ENCODE assay signal across 1 cellular context in the genomic region with DNA sequence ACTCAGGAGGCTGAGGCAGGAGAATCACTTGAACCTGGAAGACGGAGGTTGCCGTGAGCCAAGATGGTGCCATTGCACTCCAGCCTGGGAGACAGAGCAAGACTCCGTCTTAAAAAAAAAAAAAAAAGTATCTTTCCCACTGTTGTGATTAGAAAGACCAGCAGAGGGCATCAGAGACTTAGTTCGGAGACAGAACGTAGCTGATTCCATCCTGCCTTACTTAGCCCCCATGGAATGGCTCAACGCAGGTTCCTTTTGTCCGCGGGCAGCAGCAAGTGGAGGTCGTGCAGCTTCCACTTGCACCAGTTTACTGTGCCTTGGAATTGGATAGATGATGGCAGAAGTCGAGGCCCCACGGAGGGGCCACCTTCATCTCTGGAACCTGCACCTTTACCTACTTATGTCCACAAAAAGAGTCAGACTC.
A peak's percentile ranks its signal among the peaks of the same experiment; 100 is the strongest.
TF ChIP-seq lines count a peak whose summit lies in the region.

No MANE protein-coding gene starts in this region.

TF ChIP-seq in K562, 482 proteins besides CTCF, POLR2A, EP300 and RAD21 (continues in another document):
- TF ChIP-seq ZNF592 (IDR thresholded peaks at IDR 0.05), result no peak
- TF ChIP-seq PHTF2 (CRISPR knock-in tag; IDR thresholded peaks at IDR 0.05), result no peak
- no peak for TF ChIP-seq FOXJ3 (CRISPR knock-in tag; IDR thresholded peaks at IDR 0.05)
- no peak for TF ChIP-seq HMG20B (CRISPR knock-in tag; IDR thresholded peaks at IDR 0.05)
- TF ChIP-seq ZNF398 (CRISPR knock-in tag; IDR thresholded peaks at IDR 0.05), result no peak
- TF ChIP-seq OTX1 (CRISPR knock-in tag; IDR thresholded peaks at IDR 0.05), result 0 out of 2 replicates have a peak, but pooled peaks have one; percentile 70
- no peak for TF ChIP-seq NR2C2 (CRISPR knock-in tag; IDR thresholded peaks at IDR 0.05)
- no peak for TF ChIP-seq NR2C2 (tag; IDR thresholded peaks at IDR 0.05)
- no peak for TF ChIP-seq GATAD2A (IDR thresholded peaks at IDR 0.05)
- TF ChIP-seq, protein P1, sequence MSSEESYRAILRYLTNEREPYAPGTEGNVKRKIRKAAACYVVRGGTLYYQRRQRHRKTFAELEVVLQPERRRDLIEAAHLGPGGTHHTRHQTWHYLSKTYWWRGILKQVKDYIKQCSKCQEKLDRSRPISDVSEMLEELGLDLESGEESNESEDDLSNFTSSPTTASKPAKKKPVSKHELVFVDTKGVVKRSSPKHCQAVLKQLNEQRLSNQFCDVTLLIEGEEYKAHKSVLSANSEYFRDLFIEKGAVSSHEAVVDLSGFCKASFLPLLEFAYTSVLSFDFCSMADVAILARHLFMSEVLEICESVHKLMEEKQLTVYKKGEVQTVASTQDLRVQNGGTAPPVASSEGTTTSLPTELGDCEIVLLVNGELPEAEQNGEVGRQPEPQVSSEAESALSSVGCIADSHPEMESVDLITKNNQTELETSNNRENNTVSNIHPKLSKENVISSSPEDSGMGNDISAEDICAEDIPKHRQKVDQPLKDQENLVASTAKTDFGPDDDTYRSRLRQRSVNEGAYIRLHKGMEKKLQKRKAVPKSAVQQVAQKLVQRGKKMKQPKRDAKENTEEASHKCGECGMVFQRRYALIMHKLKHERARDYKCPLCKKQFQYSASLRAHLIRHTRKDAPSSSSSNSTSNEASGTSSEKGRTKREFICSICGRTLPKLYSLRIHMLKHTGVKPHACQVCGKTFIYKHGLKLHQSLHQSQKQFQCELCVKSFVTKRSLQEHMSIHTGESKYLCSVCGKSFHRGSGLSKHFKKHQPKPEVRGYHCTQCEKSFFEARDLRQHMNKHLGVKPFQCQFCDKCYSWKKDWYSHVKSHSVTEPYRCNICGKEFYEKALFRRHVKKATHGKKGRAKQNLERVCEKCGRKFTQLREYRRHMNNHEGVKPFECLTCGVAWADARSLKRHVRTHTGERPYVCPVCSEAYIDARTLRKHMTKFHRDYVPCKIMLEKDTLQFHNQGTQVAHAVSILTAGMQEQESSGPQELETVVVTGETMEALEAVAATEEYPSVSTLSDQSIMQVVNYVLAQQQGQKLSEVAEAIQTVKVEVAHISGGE (CRISPR knock-in tag; IDR thresholded peaks at IDR 0.05), result no peak
- TF ChIP-seq, protein P2, sequence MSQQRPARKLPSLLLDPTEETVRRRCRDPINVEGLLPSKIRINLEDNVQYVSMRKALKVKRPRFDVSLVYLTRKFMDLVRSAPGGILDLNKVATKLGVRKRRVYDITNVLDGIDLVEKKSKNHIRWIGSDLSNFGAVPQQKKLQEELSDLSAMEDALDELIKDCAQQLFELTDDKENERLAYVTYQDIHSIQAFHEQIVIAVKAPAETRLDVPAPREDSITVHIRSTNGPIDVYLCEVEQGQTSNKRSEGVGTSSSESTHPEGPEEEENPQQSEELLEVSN (IDR thresholded peaks at IDR 0.05; ENCODE audit: borderline replicate concordance in 1 of 2, extremely low read depth in 1 of 2, insufficient read depth in 1 of 2, insufficient read length in 1 of 2, low read depth in 1 of 2, low read length in 1 of 2, poor library complexity in 1 of 2, severe bottlenecking in 1 of 2), result no peak
- no peak for TF ChIP-seq LEF1 (IDR thresholded peaks at IDR 0.05)
- no peak for TF ChIP-seq ZNF507 (tag; conservative IDR thresholded peaks at IDR 0.05)
- TF ChIP-seq RNF2 (IDR thresholded peaks at IDR 0.05), result no peak
- TF ChIP-seq, protein P3, sequence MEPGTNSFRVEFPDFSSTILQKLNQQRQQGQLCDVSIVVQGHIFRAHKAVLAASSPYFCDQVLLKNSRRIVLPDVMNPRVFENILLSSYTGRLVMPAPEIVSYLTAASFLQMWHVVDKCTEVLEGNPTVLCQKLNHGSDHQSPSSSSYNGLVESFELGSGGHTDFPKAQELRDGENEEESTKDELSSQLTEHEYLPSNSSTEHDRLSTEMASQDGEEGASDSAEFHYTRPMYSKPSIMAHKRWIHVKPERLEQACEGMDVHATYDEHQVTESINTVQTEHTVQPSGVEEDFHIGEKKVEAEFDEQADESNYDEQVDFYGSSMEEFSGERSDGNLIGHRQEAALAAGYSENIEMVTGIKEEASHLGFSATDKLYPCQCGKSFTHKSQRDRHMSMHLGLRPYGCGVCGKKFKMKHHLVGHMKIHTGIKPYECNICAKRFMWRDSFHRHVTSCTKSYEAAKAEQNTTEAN (CRISPR knock-in tag; IDR thresholded peaks at IDR 0.05), result no peak
- no peak for TF ChIP-seq NR1H2 (CRISPR knock-in tag; IDR thresholded peaks at IDR 0.05)
- peak in 1 of 2 experiments; percentile 59; a peak in 1 of 3 replicates for TF ChIP-seq CBX3 (IDR thresholded peaks at IDR 0.05; ENCODE audit: borderline replicate concordance in 1 of 2, low read length in 2 of 2)
- no peak for TF ChIP-seq TBP (optimal IDR thresholded peaks at IDR 0.05; ENCODE audit: low read depth, low read length)
- no peak for TF ChIP-seq NFRKB (IDR thresholded peaks at IDR 0.05; ENCODE audit: low read depth)
- no peak for TF ChIP-seq RHOXF2B (CRISPR knock-in tag; conservative IDR thresholded peaks at IDR 0.05)
- peak; percentile 59; the same call in 1 of the 2 replicates for TF ChIP-seq CC2D1A (IDR thresholded peaks at IDR 0.05)
- TF ChIP-seq ZNF518B (CRISPR knock-in tag; IDR thresholded peaks at IDR 0.05), result no peak
- TF ChIP-seq PYGO2 (tag; IDR thresholded peaks at IDR 0.05), result no peak
- 0 out of 2 replicates have a peak, but pooled peaks have one; percentile 4 for TF ChIP-seq TEAD4 (IDR thresholded peaks at IDR 0.05; ENCODE audit: low read length)
- no peak for TF ChIP-seq TEAD4 (CRISPR knock-in tag; IDR thresholded peaks at IDR 0.05; ENCODE audit: borderline replicate concordance)
- no peak for TF ChIP-seq SAFB2 (IDR thresholded peaks at IDR 0.05; ENCODE audit: borderline replicate concordance, low read depth, low read length, severe bottlenecking)
- TF ChIP-seq CBFA2T3 (IDR thresholded peaks at IDR 0.05), result no peak
- TF ChIP-seq, protein P4, sequence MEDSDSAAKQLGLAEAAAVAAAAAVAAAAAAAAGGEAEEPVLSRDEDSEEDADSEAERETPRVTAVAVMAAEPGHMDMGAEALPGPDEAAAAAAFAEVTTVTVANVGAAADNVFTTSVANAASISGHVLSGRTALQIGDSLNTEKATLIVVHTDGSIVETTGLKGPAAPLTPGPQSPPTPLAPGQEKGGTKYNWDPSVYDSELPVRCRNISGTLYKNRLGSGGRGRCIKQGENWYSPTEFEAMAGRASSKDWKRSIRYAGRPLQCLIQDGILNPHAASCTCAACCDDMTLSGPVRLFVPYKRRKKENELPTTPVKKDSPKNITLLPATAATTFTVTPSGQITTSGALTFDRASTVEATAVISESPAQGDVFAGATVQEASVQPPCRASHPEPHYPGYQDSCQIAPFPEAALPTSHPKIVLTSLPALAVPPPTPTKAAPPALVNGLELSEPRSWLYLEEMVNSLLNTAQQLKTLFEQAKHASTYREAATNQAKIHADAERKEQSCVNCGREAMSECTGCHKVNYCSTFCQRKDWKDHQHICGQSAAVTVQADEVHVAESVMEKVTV (CRISPR knock-in tag; IDR thresholded peaks at IDR 0.05), result peak; percentile 37; the same call in 1 of the 2 replicates
- TF ChIP-seq, protein P5, sequence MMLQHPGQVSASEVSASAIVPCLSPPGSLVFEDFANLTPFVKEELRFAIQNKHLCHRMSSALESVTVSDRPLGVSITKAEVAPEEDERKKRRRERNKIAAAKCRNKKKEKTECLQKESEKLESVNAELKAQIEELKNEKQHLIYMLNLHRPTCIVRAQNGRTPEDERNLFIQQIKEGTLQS (IDR thresholded peaks at IDR 0.05), result no peak
- TF ChIP-seq, protein P5 (CRISPR knock-in tag; conservative IDR thresholded peaks at IDR 0.05), result no peak
- TF ChIP-seq ZNF76 (CRISPR knock-in tag; IDR thresholded peaks at IDR 0.05; ENCODE audit: borderline replicate concordance), result no peak
- TF ChIP-seq TAL1 (IDR thresholded peaks at IDR 0.05), result no peak
- TF ChIP-seq E2F3 (CRISPR knock-in tag; IDR thresholded peaks at IDR 0.05), result no peak
- no peak for TF ChIP-seq GTF2A2 (tag; IDR thresholded peaks at IDR 0.05)
- no peak for TF ChIP-seq SMARCB1 (IDR thresholded peaks at IDR 0.05; ENCODE audit: insufficient read length, low read depth)
- TF ChIP-seq, protein P6, sequence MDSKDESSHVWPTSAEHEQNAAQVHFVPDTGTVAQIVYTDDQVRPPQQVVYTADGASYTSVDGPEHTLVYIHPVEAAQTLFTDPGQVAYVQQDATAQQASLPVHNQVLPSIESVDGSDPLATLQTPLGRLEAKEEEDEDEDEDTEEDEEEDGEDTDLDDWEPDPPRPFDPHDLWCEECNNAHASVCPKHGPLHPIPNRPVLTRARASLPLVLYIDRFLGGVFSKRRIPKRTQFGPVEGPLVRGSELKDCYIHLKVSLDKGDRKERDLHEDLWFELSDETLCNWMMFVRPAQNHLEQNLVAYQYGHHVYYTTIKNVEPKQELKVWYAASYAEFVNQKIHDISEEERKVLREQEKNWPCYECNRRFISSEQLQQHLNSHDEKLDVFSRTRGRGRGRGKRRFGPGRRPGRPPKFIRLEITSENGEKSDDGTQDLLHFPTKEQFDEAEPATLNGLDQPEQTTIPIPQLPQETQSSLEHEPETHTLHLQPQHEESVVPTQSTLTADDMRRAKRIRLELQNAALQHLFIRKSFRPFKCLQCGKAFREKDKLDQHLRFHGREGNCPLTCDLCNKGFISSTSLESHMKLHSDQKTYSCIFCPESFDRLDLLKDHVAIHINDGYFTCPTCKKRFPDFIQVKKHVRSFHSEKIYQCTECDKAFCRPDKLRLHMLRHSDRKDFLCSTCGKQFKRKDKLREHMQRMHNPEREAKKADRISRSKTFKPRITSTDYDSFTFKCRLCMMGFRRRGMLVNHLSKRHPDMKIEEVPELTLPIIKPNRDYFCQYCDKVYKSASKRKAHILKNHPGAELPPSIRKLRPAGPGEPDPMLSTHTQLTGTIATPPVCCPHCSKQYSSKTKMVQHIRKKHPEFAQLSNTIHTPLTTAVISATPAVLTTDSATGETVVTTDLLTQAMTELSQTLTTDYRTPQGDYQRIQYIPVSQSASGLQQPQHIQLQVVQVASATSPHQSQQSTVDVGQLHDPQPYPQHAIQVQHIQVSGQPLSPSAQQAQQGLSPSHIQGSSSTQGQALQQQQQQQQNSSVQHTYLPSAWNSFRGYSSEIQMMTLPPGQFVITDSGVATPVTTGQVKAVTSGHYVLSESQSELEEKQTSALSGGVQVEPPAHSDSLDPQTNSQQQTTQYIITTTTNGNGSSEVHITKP (IDR thresholded peaks at IDR 0.05; ENCODE audit: partially characterized antibody), result peak; percentile 8
- TF ChIP-seq YBX1 (IDR thresholded peaks at IDR 0.05), result no peak
- TF ChIP-seq POLR2B (IDR thresholded peaks at IDR 0.05; ENCODE audit: low read depth, partially characterized antibody), result no peak
